In genomic region chr1:184792450-184792969, GRCh38 we compare ENCODE assay signal across 1 cellular context.
TF ChIP-seq lines count a peak whose summit lies in the region.

No MANE protein-coding gene starts in this region.

TF ChIP-seq in SK-N-SH treated with all-trans-retinoic acid at 6 μM for 48 hours, 23 proteins besides CTCF, POLR2A, EP300 and RAD21 (continued from another document):
- TF ChIP-seq PATZ1 (CRISPR knock-in tag; IDR thresholded peaks at IDR 0.05; ENCODE audit: borderline replicate concordance) (peak; percentile 99), ARNTL (CRISPR knock-in tag; IDR thresholded peaks at IDR 0.05; ENCODE audit: borderline replicate concordance, low read depth) (no peak), ZFP30 (CRISPR knock-in tag; IDR thresholded peaks at IDR 0.05) (no peak)
